ENCODE assay signal across 1 cellular context in genomic region chr15:68537097-68537496, GRCh38.
TF ChIP-seq lines count a peak whose summit lies in the region.

No MANE protein-coding gene starts in this region.

TF ChIP-seq in H1, 55 proteins besides CTCF, POLR2A, EP300 and RAD21 (continued from another document):
- TF ChIP-seq YY1 (IDR thresholded peaks at IDR 0.05; ENCODE audit: low read depth, low read length), result peak; percentile 19; the same call in 1 of the 2 replicates
